8 cellular contexts compared by ENCODE assay signal in genomic region chr6:85679445-85680123, GRCh38. TPM values are rescaled to one million over a fixed set of nuclear protein-coding genes. Genes with fewer than 3 reads are reported as not detected.
DNase-seq lines count a peak whose midpoint lies in the region; ATAC-seq and TF ChIP-seq lines count a peak whose summit lies in the region.

No MANE protein-coding gene starts in this region.

- peaks cover 4% of the 10 kb centered on the region for H3K9me3 Mint-ChIP-seq in activated naive CD8-positive, alpha-beta T cell treated with anti-CD3 and anti-CD28 coated beads, Interleukin-2, amount 10 ng/mL, durations not matched to agents 7 days and 5 days

- peak overlapping the region; percentile 98 for H3K27ac ChIP-seq in A673 (ENCODE audit: low read depth, low read length, poor library complexity, severe bottlenecking)
- H3K27ac ChIP-seq in lower lobe of right lung = peak overlapping the region; percentile 92

- peak overlapping the region; percentile 99 for H3K27ac Mint-ChIP-seq in activated naive CD8-positive, alpha-beta T cell treated with anti-CD3 and anti-CD28 coated beads, Interleukin-2, amount 10 ng/mL, durations not matched to agents 7 days and 5 days

- TF ChIP-seq CTCF in A673 (conservative IDR thresholded peaks at IDR 0.05; ENCODE audit: low read depth, low read length) (no peak), lower lobe of right lung (IDR thresholded peaks at IDR 0.05) (no peak)

- H3K4me3 ChIP-seq in A673 (ENCODE audit: low read depth, low read length, poor library complexity, severe bottlenecking) = peak overlapping the region; percentile 72
- peak overlapping the region; percentile 84 for H3K4me3 ChIP-seq in lower lobe of right lung

- intact Hi-C loops in A673 (cut with micrococcal nuclease; ENCODE audit: unreplicated experiment) (loop anchor here (10.0 kb wide), 1 partner anchor 215 kb away; no protein-coding TSS in a partner anchor), lower lobe of right lung (cut with DNase I) (no loop called here), sciatic nerve (cut with DNase I) (loop anchor here (5.0 kb wide), 1 partner anchor 37 kb away; the partner anchor contains the start of gene SYNCRIP)

- peaks cover 37% of the 10 kb centered on the region for H3K4me1 Mint-ChIP-seq in activated naive CD8-positive, alpha-beta T cell treated with anti-CD3 and anti-CD28 coated beads, Interleukin-2, amount 10 ng/mL, durations not matched to agents 7 days and 5 days

- peak overlapping the region; percentile 96 for H3K4me3 Mint-ChIP-seq in activated naive CD8-positive, alpha-beta T cell treated with anti-CD3 and anti-CD28 coated beads, Interleukin-2, amount 10 ng/mL, durations not matched to agents 7 days and 5 days

- H3K4me1 ChIP-seq in A673 (ENCODE audit: insufficient read depth, low read length, poor library complexity, severe bottlenecking) (peaks cover 11% of the 10 kb centered on the region), lower lobe of right lung (peaks cover 34% of the 10 kb centered on the region)

- POLR2A ChIA-PET in A673 (lab: Charles Lee; ENCODE audit: low non-redundant PET) = interaction anchor here (0.6 to 1.8 kb wide), 4 partner anchors 14 to 50 kb away, joined by 3 to 37 read pairs (median 4); partner anchors contain the start of gene SYNCRIP
- POLR2A ChIA-PET in activated naive CD8-positive, alpha-beta T cell treated with anti-CD3 and anti-CD28 coated beads, Interleukin-2, amount 10 ng/mL, durations not matched to agents 7 days and 5 days (lab: Charles Lee) = interaction anchor here (0.9 to 10.8 kb wide), 14 partner anchors 10 to 275 kb away, joined by 3 to 645 read pairs (median 8); partner anchors contain the start of genes NT5E, SNX14 and SYNCRIP

- ATAC-seq in HG03342 (IDR thresholded peaks at IDR 0.05; ENCODE audit: unreplicated experiment) = peak; percentile 0
- ATAC-seq in activated naive CD8-positive, alpha-beta T cell treated with anti-CD3 and anti-CD28 coated beads, Interleukin-2, amount 10 ng/mL, durations not matched to agents 7 days and 5 days (ENCODE audit: low read depth) = no peak
- no peak for ATAC-seq in lower lobe of right lung
- no peak for ATAC-seq in sciatic nerve

- peaks cover 32% of the 10 kb centered on the region for H3K36me3 ChIP-seq in A673 (ENCODE audit: insufficient read depth, low read length, poor library complexity, severe bottlenecking)
- H3K36me3 ChIP-seq in lower lobe of right lung = peaks cover 4% of the 10 kb centered on the region

- DNase-seq in A673 (ENCODE audit: low spot score) (no peak), lower lobe of right lung (no peak), sciatic nerve (ENCODE audit: low spot score) (no peak), NCI-H446 (lab: John Stamatoyannopoulos, UW) (no peak), NCI-H510A (lab: John Stamatoyannopoulos, UW) (no peak), NCI-H1048 (lab: John Stamatoyannopoulos, UW) (no peak)
- DNase-seq in activated naive CD8-positive, alpha-beta T cell treated with anti-CD3 and anti-CD28 coated beads, Interleukin-2, amount 10 ng/mL, durations not matched to agents 7 days and 5 days = no peak

- peaks cover 28% of the 10 kb centered on the region for H3K36me3 Mint-ChIP-seq in activated naive CD8-positive, alpha-beta T cell treated with anti-CD3 and anti-CD28 coated beads, Interleukin-2, amount 10 ng/mL, durations not matched to agents 7 days and 5 days

- H3K27me3 Mint-ChIP-seq in activated naive CD8-positive, alpha-beta T cell treated with anti-CD3 and anti-CD28 coated beads, Interleukin-2, amount 10 ng/mL, durations not matched to agents 7 days and 5 days = no peaks in the 10 kb centered on the region

- CTCF ChIA-PET in A673 (lab: Charles Lee) = no interaction called here

- BruUV-seq in A673 (replicated peaks; lab: Mats Ljungman, UMichigan) = TSS peak; percentile 68

- H3K27me3 ChIP-seq in A673 (replicated peaks; ENCODE audit: insufficient read depth, low read depth, low read length, poor library complexity) (no peaks in the 10 kb centered on the region), lower lobe of right lung (ENCODE audit: low read depth) (no peaks in the 10 kb centered on the region)

- no peaks in the 10 kb centered on the region for H3K9me3 ChIP-seq in A673 (ENCODE audit: low read depth, low read length, poor library complexity, severe bottlenecking)
- no peaks in the 10 kb centered on the region for H3K9me3 ChIP-seq in lower lobe of right lung

RNA-seq across cellular contexts. Expression of gene SYNCRIP, which starts 36.9 kb away (rescaled TPM):
- total RNA-seq in A673 (2021) (191 and 221 TPM in 2 replicates), lower lobe of right lung (78.7 TPM), sciatic nerve (96.3 TPM)
- 10 to 100 TPM; 94.4 to 99.3 TPM for total RNA-seq in activated naive CD8-positive, alpha-beta T cell treated with anti-CD3 and anti-CD28 coated beads, Interleukin-2, amount 10 ng/mL, durations not matched to agents 7 days and 5 days
